ENCODE assay signal across 11 cellular contexts in the genomic region with DNA sequence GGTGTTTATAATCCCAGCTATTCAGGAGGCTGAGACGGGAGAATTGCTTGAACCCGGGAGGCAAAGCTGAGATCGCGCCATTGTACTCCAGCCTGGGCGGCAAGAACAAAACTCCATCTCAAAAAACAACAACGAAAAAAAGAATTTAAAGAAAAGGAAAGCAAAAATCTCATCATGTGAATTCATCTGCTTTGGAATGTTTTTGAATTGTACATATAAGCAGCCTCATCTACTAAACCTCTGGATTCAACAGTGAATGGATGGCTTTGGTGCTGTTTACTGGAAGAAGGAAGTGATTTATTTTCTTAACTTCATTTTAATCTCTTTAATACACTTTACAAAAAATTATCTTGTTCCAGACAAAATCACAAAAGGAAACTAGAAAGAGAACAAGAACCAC.
"Had no signal": no experiment of that assay in that cellular context is flagged by ENCODE, and none has a peak within 500 bp of the region (broad histone marks: within the 10 kb centered on the region; RNA-seq: fewer than 3 reads in every experiment).

No MANE protein-coding gene starts in this region.

- H2AFZ ChIP-seq: GM23248, GM23338 had no signal

- H3K4me3 ChIP-seq: GM23248, GM23338, HAP-1 had no signal

- H3K4me1 ChIP-seq: HAP-1 had no signal

- H3K9me3 ChIP-seq: HAP-1 had no signal

- ATAC-seq: GM23338, HCT116 had no signal

- DNase-seq: GM23248, GOT3, H7, H9, HCEC 1CT, HFFc6 had no signal

- H3K36me3 ChIP-seq: HAP-1 had no signal

- H3K4me2 ChIP-seq: GM23338 had no signal

- H3K9ac ChIP-seq: GM23248 had no signal

- H3K27ac ChIP-seq: GM23248 had no signal

- FAIRE-seq: H1, H54 had no signal
